Comparison of ENCODE assay signal across 8 cellular contexts in genomic region chr4:121696641-121697461, GRCh38. TPM values are rescaled to one million over a fixed set of nuclear protein-coding genes. Genes with fewer than 3 reads are reported as not detected.
A peak's percentile ranks its signal among the peaks of the same experiment; 100 is the strongest.
DNase-seq lines count a peak whose midpoint lies in the region; ATAC-seq and TF ChIP-seq lines count a peak whose summit lies in the region.

Gene ANXA5 (minus strand): TSS chr4:121696980. CDS start chr4:121696589, 391 bp downstream.

- H3K27me3 ChIP-seq in thoracic aorta (replicated peaks; ENCODE audit: insufficient read depth): no peaks in the 10 kb centered on the region

- peak within 1 kb of the TSS; percentile 98 for H3K4me3 ChIP-seq in thoracic aorta

- H3K27ac ChIP-seq in thoracic aorta: peak within 1 kb of the TSS; percentile 99

- peak; percentile 89 for ATAC-seq in GM21576 (IDR thresholded peaks at IDR 0.05; ENCODE audit: unreplicated experiment)
- ATAC-seq in omental fat pad (ENCODE audit: low FRiP score): peak; percentile 97
- peak; percentile 89 for ATAC-seq in thoracic aorta (ENCODE audit: insufficient number of reproducible peaks, low FRiP score, low read depth)

- H3K9me3 ChIP-seq in thoracic aorta: no peaks in the 10 kb centered on the region

- peaks cover 20 to 39% of the 10 kb centered on the region in 2 donors for H3K4me1 ChIP-seq in thoracic aorta (ENCODE audit: control insufficient read depth in 1 of 2, low read depth in 2 of 2)

- DNase-seq in ELF-1 (ENCODE audit: low read depth, low spot score) (peak; percentile 80), SK-N-DZ (ENCODE audit: low spot score) (peak; percentile 54), globus pallidus (ENCODE audit: low spot score) (peak; percentile 85), omental fat pad (ENCODE audit: low spot score) (peak; percentile 54), thoracic aorta (ENCODE audit: low spot score) (peak; percentile 46)
- DNase-seq in activated naive CD4-positive, alpha-beta T cell treated with anti-CD3 and anti-CD28 coated beads, Interleukin-2, amount 50 U/mL, for 16 hours: peak; percentile 43

- no peak for TF ChIP-seq EP300 in Ishikawa (IDR thresholded peaks at IDR 0.05; ENCODE audit: borderline replicate concordance)

- peak; percentile 59 for TF ChIP-seq RAD21 in Ishikawa (IDR thresholded peaks at IDR 0.05; ENCODE audit: low read depth)

- no peaks in the 10 kb centered on the region for H3K36me3 ChIP-seq in thoracic aorta

- TF ChIP-seq CTCF in omental fat pad (IDR thresholded peaks at IDR 0.05): no peak
- TF ChIP-seq CTCF in thoracic aorta (IDR thresholded peaks at IDR 0.05): no peak

TF ChIP-seq in Ishikawa, 13 proteins besides CTCF, POLR2A, EP300 and RAD21:
- TF ChIP-seq USF1 (IDR thresholded peaks at IDR 0.05): no peak
- peak; percentile 66 for TF ChIP-seq MAX (IDR thresholded peaks at IDR 0.05)
- TF ChIP-seq CEBPB (IDR thresholded peaks at IDR 0.05): no peak
- peak; percentile 30 for TF ChIP-seq ZBTB7A (IDR thresholded peaks at IDR 0.05; ENCODE audit: low read depth)
- peak; percentile 89 for TF ChIP-seq TAF1 (IDR thresholded peaks at IDR 0.05; ENCODE audit: low read depth)
- no peak; the same call in 1 of the 2 replicates for TF ChIP-seq NFIC (IDR thresholded peaks at IDR 0.05)
- TF ChIP-seq REST (IDR thresholded peaks at IDR 0.05; ENCODE audit: low read depth): peak; percentile 80
- peak; percentile 95 for TF ChIP-seq EGR1 (IDR thresholded peaks at IDR 0.05)
- no peak for TF ChIP-seq CREB1 (IDR thresholded peaks at IDR 0.05; ENCODE audit: low read depth)
- peak; percentile 12; the same call in 1 of the 2 replicates for TF ChIP-seq TEAD4 (IDR thresholded peaks at IDR 0.05)
- TF ChIP-seq FOXM1 (IDR thresholded peaks at IDR 0.05; ENCODE audit: borderline replicate concordance, low read depth): no peak
- no peak; the same call in 1 of the 2 replicates for TF ChIP-seq YY1 (IDR thresholded peaks at IDR 0.05; ENCODE audit: low read depth)
- no peak for TF ChIP-seq TCF12 (IDR thresholded peaks at IDR 0.05; ENCODE audit: low read depth)
TF ChIP-seq in Ishikawa: peak in this region for 6.

RNA-seq across cellular contexts. Expression of gene ANXA5, which starts in this region (rescaled TPM):
- polyA plus RNA-seq in SK-N-DZ (2014; cell fraction: cytosol; rRNA removed): 35.5 and 43.6 TPM in 2 replicates
- polyA plus RNA-seq in SK-N-DZ (2014; cell fraction: nucleus; rRNA removed): 27.1 and 29.5 TPM in 2 replicates
- total RNA-seq in omental fat pad (100 to 1,000 TPM; 319 to 810 (median 629) TPM), thoracic aorta (100 to 1,000 TPM; 401 to 458 TPM)

Comparison
In these comparisons a context has a peak if more than half of its experiments do, and no peak if none do; other contexts are left out.
1. Peak in every context shown above with its lines: DNase-seq, ATAC-seq, H3K4me3 ChIP-seq and H3K27ac ChIP-seq.